ENCODE assay signal across 10 cellular contexts in the genomic region with DNA sequence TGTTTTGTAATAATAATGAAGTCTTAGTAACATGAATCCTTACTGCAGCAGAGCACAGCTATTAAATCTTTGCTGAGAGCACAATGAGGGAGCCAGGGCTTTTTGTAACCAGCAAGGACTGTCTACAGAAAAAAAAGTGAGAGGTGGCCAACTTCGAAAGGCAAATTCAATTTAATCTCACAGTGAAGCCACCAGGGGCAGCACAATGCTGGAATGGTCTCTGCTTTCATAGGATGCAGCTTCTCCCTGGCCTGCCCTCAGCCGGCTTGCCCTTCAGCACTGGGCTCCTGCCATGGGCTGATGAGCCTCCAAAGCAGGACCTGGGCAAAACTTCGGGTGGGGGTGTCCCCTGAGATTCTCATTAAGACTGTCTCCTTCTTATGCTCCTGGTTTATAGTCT.
DNase-seq lines count a peak whose midpoint lies in the region; ATAC-seq and TF ChIP-seq lines count a peak whose summit lies in the region.
"Had no signal": no experiment of that assay in that cellular context is flagged by ENCODE, and none has a peak within 500 bp of the region (broad histone marks: within the 10 kb centered on the region; RNA-seq: fewer than 3 reads in every experiment).

No MANE protein-coding gene starts in this region.

- H3K4me3 Mint-ChIP-seq in chondrocyte (ENCODE audit: unreplicated experiment) (no peak overlapping the region), neural crest cell (no peak overlapping the region)

- H3K9me3 Mint-ChIP-seq in chondrocyte (ENCODE audit: low read depth) (no peaks in the 10 kb centered on the region), neural crest cell (no peaks in the 10 kb centered on the region)

- TF ChIP-seq CTCF in GM12874 (IDR thresholded peaks at IDR 0.05; ENCODE audit: insufficient read depth, low read depth, low read length) (0 out of 2 replicates have a peak, but pooled peaks have one; percentile 13), chondrocyte (IDR thresholded peaks at IDR 0.05) (peak; percentile 62), neural crest cell (conservative IDR thresholded peaks at IDR 0.05) (peak; percentile 44)

- H3K27me3 Mint-ChIP-seq in chondrocyte (ENCODE audit: low read depth) (no peaks in the 10 kb centered on the region), neural crest cell (ENCODE audit: low read depth) (no peaks in the 10 kb centered on the region)

- H3K36me3 Mint-ChIP-seq in chondrocyte (ENCODE audit: low read depth) = peaks cover 2% of the 10 kb centered on the region
- H3K36me3 Mint-ChIP-seq in neural crest cell (ENCODE audit: low read depth) = peaks cover 6% of the 10 kb centered on the region

- H3K27ac Mint-ChIP-seq in chondrocyte (ENCODE audit: unreplicated experiment) (no peak overlapping the region), neural crest cell (ENCODE audit: unreplicated experiment) (no peak overlapping the region)

- ATAC-seq in GM18505 (IDR thresholded peaks at IDR 0.05; ENCODE audit: unreplicated experiment) = no peak
- no peak for ATAC-seq in HG03196 (IDR thresholded peaks at IDR 0.05; ENCODE audit: unreplicated experiment)
- ATAC-seq: body of pancreas had no signal

- TF ChIP-seq POLR2A in GM18505 (IDR thresholded peaks at IDR 0.05; ENCODE audit: borderline replicate concordance, extremely low read depth, insufficient read depth, insufficient read length) = no peak

- H3K4me1 Mint-ChIP-seq in chondrocyte (ENCODE audit: low read depth) (peaks cover 42% of the 10 kb centered on the region), neural crest cell (peaks cover 3% of the 10 kb centered on the region)

- DNase-seq in NCI-H2029 treated with DMSO at 0.1 percent for 48 hours (lab: John Stamatoyannopoulos, UW) (peak; percentile 69), chondrocyte (ENCODE audit: low spot score) (no peak), neural crest cell (ENCODE audit: low read depth, low spot score) (no peak), cerebellar nuclear complex (lab: John Stamatoyannopoulos, UW) (no peak), NOMO-1 (lab: John Stamatoyannopoulos, UW; ENCODE audit: unreplicated experiment in 2 of 2) (no peak)
- DNase-seq: body of pancreas; stimulated activated CD4-positive, alpha-beta T cell treated with anti-CD3 and anti-CD28 coated beads, Interleukin-1b, Interleukin-23, amount 100 ng/mL, for 48 hours had no signal
